Comparison of ENCODE assay signal across 8 cellular contexts in the genomic region with DNA sequence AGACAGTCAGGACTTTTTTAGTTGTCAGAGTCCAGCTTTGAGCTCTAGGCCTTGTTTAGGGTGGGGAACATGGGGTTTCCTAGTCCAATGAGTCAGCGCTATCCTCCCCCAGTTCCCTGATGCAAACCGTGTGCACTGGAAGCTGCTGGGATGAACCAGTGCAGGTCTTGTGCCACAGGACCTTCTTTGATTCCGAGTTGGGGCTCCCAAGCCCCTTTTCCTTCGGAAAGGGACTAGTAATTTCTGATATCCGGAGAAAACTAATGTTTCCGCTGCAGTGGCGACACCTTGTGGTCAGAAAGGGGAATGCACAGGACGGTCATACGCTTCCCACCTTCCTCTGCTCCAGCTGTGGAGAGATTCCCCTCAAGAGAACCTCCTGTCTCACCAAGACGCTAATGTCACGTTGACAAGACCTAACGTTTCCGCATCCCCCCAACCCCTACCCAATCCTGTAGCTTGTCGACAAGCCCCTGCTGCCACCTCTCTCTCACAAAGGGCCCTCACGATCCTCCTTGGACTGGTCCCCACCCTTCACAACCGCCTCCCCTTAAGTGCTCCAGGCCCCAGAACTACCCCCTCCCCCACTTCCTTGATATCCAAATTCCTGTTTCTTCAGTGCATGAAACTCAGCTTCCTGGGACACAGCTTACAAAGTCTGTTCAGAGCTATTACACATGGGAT. TPM values are rescaled to one million over a fixed set of nuclear protein-coding genes. Genes with fewer than 3 reads are reported as not detected.
DNase-seq lines count a peak whose midpoint lies in the region; ATAC-seq and TF ChIP-seq lines count a peak whose summit lies in the region.

No MANE protein-coding gene starts in this region.

- no peaks in the 10 kb centered on the region for H3F3A ChIP-seq in PC-3 (ENCODE audit: low read length, unreplicated experiment)

- peak overlapping the region; percentile 84 for H2AFZ ChIP-seq in PC-3 (ENCODE audit: low read length)

- intact Hi-C loops in PC-3 (cut with micrococcal nuclease) = loop anchor here (1.0 to 10.0 kb wide), 3 partner anchors 84 to 1134 kb away; a partner anchor contains a TSS

- POLR2A ChIA-PET in PC-3 (lab: Charles Lee; ENCODE audit: unreplicated experiment) = interaction anchor here (0.5 kb wide), 1 partner anchor 161 kb away, joined by 3 read pairs; no protein-coding TSS in a partner anchor

- DNase-seq in GM04504 (ENCODE audit: low read depth) (peak; percentile 12), HuH-7 (ENCODE audit: low spot score) (peak; percentile 57), PC-3 (peak; percentile 90), fibroblast of villous mesenchyme (ENCODE audit: low read depth) (peak; percentile 57), nucleus accumbens (lab: John Stamatoyannopoulos, UW) (peak in 46 of 56 donors; percentile 5 to 85 (median 44))
- DNase-seq in activated T-cell treated with anti-CD3 and anti-CD28 coated beads, Interleukin-2, amount 50 U/mL, for 48 hours = peak; percentile 86 to 87

- BruUV-seq in PC-3 (replicated peaks; lab: Mats Ljungman, UMichigan) = no TSS peak

- H3K9me3 ChIP-seq in PC-3 (ENCODE audit: low read length) (no peaks in the 10 kb centered on the region), subcutaneous abdominal adipose tissue (ENCODE audit: control insufficient read depth in 5 of 5, low read length in 5 of 5) (no peaks in the 10 kb centered on the region)

- no peaks in the 10 kb centered on the region for H3K36me3 ChIP-seq in PC-3 (ENCODE audit: low read depth, low read length)
- H3K36me3 ChIP-seq in subcutaneous abdominal adipose tissue (ENCODE audit: control insufficient read depth in 5 of 5, insufficient read depth in 5 of 5, low read length in 5 of 5) = no peaks in the 10 kb centered on the region

- ATAC-seq in PC-3 = peak; percentile 52
- ATAC-seq in GM19455 (IDR thresholded peaks at IDR 0.05; ENCODE audit: unreplicated experiment) = no peak

- TF ChIP-seq CTCF in PC-3 (conservative IDR thresholded peaks at IDR 0.05; ENCODE audit: low read depth, low read length) (peak; percentile 97), fibroblast of villous mesenchyme (IDR thresholded peaks at IDR 0.05; ENCODE audit: insufficient read depth, low read depth, low read length) (peak; percentile 93)

- no peaks in the 10 kb centered on the region for H3K9me2 ChIP-seq in PC-3 (replicated peaks; ENCODE audit: low read length)

- H3K4me1 ChIP-seq in PC-3 (ENCODE audit: insufficient read depth, low read length) (peaks cover 14% of the 10 kb centered on the region), subcutaneous abdominal adipose tissue (ENCODE audit: control insufficient read depth in 5 of 5, insufficient read depth in 5 of 5, low read length in 5 of 5) (peaks cover 0 to 6% (median 5%) of the 10 kb centered on the region in 5 donors)

- H3K4me3 ChIP-seq in PC-3 (ENCODE audit: low read length) = peak overlapping the region; percentile 28; the same call in 1 of the 2 replicates
- H3K4me3 ChIP-seq in fibroblast of villous mesenchyme (ENCODE audit: low read depth, low read length) = no peak overlapping the region
- H3K4me3 ChIP-seq in subcutaneous abdominal adipose tissue (ENCODE audit: low read depth in 1 of 5, low read length in 5 of 5) = peak overlapping the region in 4 of 5 donors; percentile 2 to 36 (median 20)

- H3K4me2 ChIP-seq in PC-3 (ENCODE audit: low read length) = peak overlapping the region; percentile 62

- no peaks in the 10 kb centered on the region for H3K79me2 ChIP-seq in PC-3 (ENCODE audit: low read length)

- H3K27ac ChIP-seq in PC-3 (ENCODE audit: low read length) = no peak overlapping the region
- H3K27ac ChIP-seq in subcutaneous abdominal adipose tissue (ENCODE audit: low read depth, low read length) = no peak overlapping the region

- H3K27me3 ChIP-seq in PC-3 (ENCODE audit: low read length) = no peaks in the 10 kb centered on the region
- peaks cover 0 to 16% (median 10%) of the 10 kb centered on the region in 5 donors for H3K27me3 ChIP-seq in subcutaneous abdominal adipose tissue (ENCODE audit: control insufficient read depth in 5 of 5, insufficient read depth in 4 of 5, low read length in 5 of 5)

- CTCF ChIA-PET in PC-3 (lab: Charles Lee) = interaction anchor here (0.6 to 4.5 kb wide), 10 partner anchors 33 to 1135 kb away, joined by 3 to 117 read pairs (median 4); a partner anchor contains a TSS

- H3K9ac ChIP-seq in PC-3 (ENCODE audit: low read length) (no peak overlapping the region), subcutaneous abdominal adipose tissue (ENCODE audit: low read length in 5 of 5) (peak overlapping the region in 1 of 5 donors; percentile 35)

- no peaks in the 10 kb centered on the region for H4K20me1 ChIP-seq in PC-3 (ENCODE audit: low read length)

RNA-seq across cellular contexts. Expression of a gene that starts 31.0 kb away (rescaled TPM):
- total RNA-seq in PC-3 (2014; rRNA removed) (0.04 and 0.12 TPM in 2 replicates), fibroblast of villous mesenchyme (not detected in 2 replicates)

RNA-seq across cellular contexts. Expression of a gene that starts 34.7 kb away (rescaled TPM):
- total RNA-seq in PC-3 (2014; rRNA removed) (not detected in 2 replicates), fibroblast of villous mesenchyme (not detected in 2 replicates)

Comparison
In these comparisons a context has a peak if more than half of its experiments do, and no peak if none do; other contexts are left out.
1. DNase-seq: peak in every context shown above with its lines; median percentile 90 in PC-3; 86 in activated T-cell treated with anti-CD3 and anti-CD28 coated beads, Interleukin-2, amount 50 U/mL, for 48 hours; 57 in HuH-7; 57 in fibroblast of villous mesenchyme; 44 in nucleus accumbens; 12 in GM04504.